Comparison of ENCODE assay signal across 8 cellular contexts in genomic region chr19:53520547-53521372, GRCh38. TPM values are rescaled to one million over a fixed set of nuclear protein-coding genes. Genes with fewer than 3 reads are reported as not detected.
DNase-seq lines count a peak whose midpoint lies in the region; ATAC-seq and TF ChIP-seq lines count a peak whose summit lies in the region.

No MANE protein-coding gene starts in this region.

- TF ChIP-seq EP300 in gastroesophageal sphincter (IDR thresholded peaks at IDR 0.05), result no peak

- peaks cover 11% of the 10 kb centered on the region for H3K79me1 ChIP-seq in neuronal stem cell (ENCODE audit: low read depth, low read length)

- H3K4me2 ChIP-seq in neuronal stem cell (ENCODE audit: insufficient read depth, low read length, poor library complexity, severe bottlenecking), result peak overlapping the region; percentile 95

- H3K23ac ChIP-seq in neuronal stem cell (ENCODE audit: low read depth, low read length, poor library complexity), result peak overlapping the region; percentile 87

- H2BK12ac ChIP-seq in neuronal stem cell (ENCODE audit: low read length), result no peak overlapping the region

- no peak overlapping the region for H2BK5ac ChIP-seq in neuronal stem cell (ENCODE audit: low read length)

- 0% methylated on average over 2 to 9 of the region's 46 CpGs for WGBS in gastroesophageal sphincter (ENCODE audit: low coverage in 1 of 2), 2 donors
- no CpG with 5 or more reads among the region's 46 CpGs for WGBS in neuronal stem cell (ENCODE audit: extremely low coverage in 2 of 2, insufficient read length in 2 of 2, insufficient replicate concordance in 1 of 2), 2 donors

- H4K91ac ChIP-seq in neuronal stem cell (ENCODE audit: low read depth, low read length, poor library complexity), result no peak overlapping the region

- ATAC-seq in GM21717 (IDR thresholded peaks at IDR 0.05; ENCODE audit: unreplicated experiment) (peak; percentile 96), gastroesophageal sphincter (peak; percentile 99)

- TF ChIP-seq CTCF in gastroesophageal sphincter (IDR thresholded peaks at IDR 0.05), result peak in 1 of 4 experiments; percentile 6

- H3K9me3 ChIP-seq in SJCRH30 (replicated peaks) (peaks cover 6% of the 10 kb centered on the region), gastroesophageal sphincter (peaks cover 0 to 4% (median 0%) of the 10 kb centered on the region in 3 donors), neuronal stem cell (replicated peaks in 1 of 2; ENCODE audit: control insufficient read depth in 2 of 2, insufficient read depth in 1 of 2, low read depth in 1 of 2, low read length in 2 of 2) (peaks cover 2 to 21% of the 10 kb centered on the region in 2 donors), subcutaneous abdominal adipose tissue (ENCODE audit: control insufficient read depth in 5 of 5, low read length in 5 of 5) (peaks cover 0 to 5% (median 4%) of the 10 kb centered on the region in 5 donors)

- H3K4ac ChIP-seq in neuronal stem cell (ENCODE audit: low read length), result peak overlapping the region; percentile 48

- H2BK15ac ChIP-seq in neuronal stem cell (ENCODE audit: low read length), result no peak overlapping the region

- H3K4me3 ChIP-seq in SJCRH30 (peak overlapping the region; percentile 75), gastroesophageal sphincter (peak overlapping the region; percentile 35 to 60), neuronal stem cell (ENCODE audit: low read length in 2 of 2) (peak overlapping the region; percentile 73 to 100), subcutaneous abdominal adipose tissue (ENCODE audit: low read depth in 1 of 5, low read length in 5 of 5) (peak overlapping the region; percentile 64 to 78 (median 73))

- H3K9ac ChIP-seq in neuronal stem cell (ENCODE audit: low read depth, low read length, poor library complexity) (peak overlapping the region; percentile 93), subcutaneous abdominal adipose tissue (ENCODE audit: low read length in 5 of 5) (peak overlapping the region; percentile 64 to 99 (median 65))

- no peak overlapping the region for H3K14ac ChIP-seq in neuronal stem cell (ENCODE audit: low read length)

- no peak overlapping the region for H2BK120ac ChIP-seq in neuronal stem cell (ENCODE audit: low read depth, low read length)

- H4K8ac ChIP-seq in neuronal stem cell (ENCODE audit: low read depth, low read length), result peak overlapping the region; percentile 97

- H3K27ac ChIP-seq in SJCRH30 (peak overlapping the region; percentile 74), gastroesophageal sphincter (peak overlapping the region; percentile 83 to 90 (median 86)), neuronal stem cell (replicated peaks; ENCODE audit: low read length) (peak overlapping the region; percentile 93), subcutaneous abdominal adipose tissue (ENCODE audit: low read depth, low read length) (peak overlapping the region; percentile 84)

- no peak overlapping the region for H2AK5ac ChIP-seq in neuronal stem cell (ENCODE audit: low read depth, low read length)

- H3K4me1 ChIP-seq in SJCRH30 (no peaks in the 10 kb centered on the region), gastroesophageal sphincter (peaks cover 0 to 18% (median 6%) of the 10 kb centered on the region in 3 donors), neuronal stem cell (ENCODE audit: control insufficient read depth in 2 of 2, insufficient read depth in 1 of 2, low read depth in 1 of 2, low read length in 2 of 2) (peaks cover 6 to 9% of the 10 kb centered on the region in 2 donors), subcutaneous abdominal adipose tissue (ENCODE audit: control insufficient read depth in 5 of 5, insufficient read depth in 5 of 5, low read length in 5 of 5) (peaks cover 7 to 32% (median 19%) of the 10 kb centered on the region in 5 donors)

- H3K18ac ChIP-seq in neuronal stem cell (ENCODE audit: low read length), result peak overlapping the region; percentile 95

- H3K27me3 ChIP-seq in SJCRH30, result no peaks in the 10 kb centered on the region
- no peaks in the 10 kb centered on the region for H3K27me3 ChIP-seq in gastroesophageal sphincter
- H3K27me3 ChIP-seq in neuronal stem cell (ENCODE audit: control insufficient read depth in 3 of 3, insufficient read depth in 3 of 3, low read depth in 1 of 3, low read length in 3 of 3), result no peaks in the 10 kb centered on the region
- peaks cover 0 to 8% (median 0%) of the 10 kb centered on the region in 5 donors for H3K27me3 ChIP-seq in subcutaneous abdominal adipose tissue (ENCODE audit: control insufficient read depth in 5 of 5, insufficient read depth in 4 of 5, low read length in 5 of 5)

- DNase-seq in DMS79 (lab: John Stamatoyannopoulos, UW) (peak; percentile 99), KG1 (lab: John Stamatoyannopoulos, UW) (peak; percentile 95), SJCRH30 (peak; percentile 98 to 99), neuronal stem cell (ENCODE audit: low spot score) (peak; percentile 97)
- peak; percentile 90 for DNase-seq in activated naive CD4-positive, alpha-beta T cell treated with Interleukin-2 at 50 U/mL for 16 hours

- no peak for TF ChIP-seq POLR2A in gastroesophageal sphincter (IDR thresholded peaks at IDR 0.05)

- peaks cover 16% of the 10 kb centered on the region for H3K36me3 ChIP-seq in SJCRH30
- H3K36me3 ChIP-seq in gastroesophageal sphincter, result no peaks in the 10 kb centered on the region
- peaks cover 0 to 18% of the 10 kb centered on the region in 2 donors for H3K36me3 ChIP-seq in neuronal stem cell (replicated peaks in 1 of 2; ENCODE audit: control insufficient read depth in 2 of 2, insufficient read depth in 2 of 2, low read length in 2 of 2)
- peaks cover 0 to 4% (median 0%) of the 10 kb centered on the region in 5 donors for H3K36me3 ChIP-seq in subcutaneous abdominal adipose tissue (ENCODE audit: control insufficient read depth in 5 of 5, insufficient read depth in 5 of 5, low read length in 5 of 5)

- H2AFZ ChIP-seq in neuronal stem cell (ENCODE audit: low read length), result peak overlapping the region; percentile 96

RNA-seq across cellular contexts. Expression of gene ZNF331, which starts 17.2 kb away (rescaled TPM):
- total RNA-seq in SJCRH30 (2014; rRNA removed; shearing (Covaris generic)), result 13.4 and 20.5 TPM in 2 replicates
- total RNA-seq in gastroesophageal sphincter, result 10 to 100 TPM; 23.9 to 29.2 (median 26.1) TPM
- 22.4 TPM for polyA plus RNA-seq in neuronal stem cell (2013, experiment 1 of 2)
- 23.2 TPM for polyA plus RNA-seq in neuronal stem cell (2013, experiment 2 of 2)

RNA-seq across cellular contexts. Expression of gene ZNF813, which starts 53.2 kb away (rescaled TPM):
- 7.3 and 9.2 TPM in 2 replicates for total RNA-seq in SJCRH30 (2014; rRNA removed; shearing (Covaris generic))
- total RNA-seq in gastroesophageal sphincter, result 1 to 10 TPM; 2.4 to 3.4 (median 2.7) TPM
- 7.3 TPM for polyA plus RNA-seq in neuronal stem cell (2013, experiment 1 of 2)
- 8.5 TPM for polyA plus RNA-seq in neuronal stem cell (2013, experiment 2 of 2)

Comparison
In these comparisons a context has a peak if more than half of its experiments do, and no peak if none do; other contexts are left out.
1. Peak in every context shown above with its lines: DNase-seq, ATAC-seq, H3K4me3 ChIP-seq and H3K27ac ChIP-seq.